ENCODE assay signal across 12 cellular contexts in genomic region chr3:194396561-194396896, GRCh38. TPM values are rescaled to one million over a fixed set of nuclear protein-coding genes. Genes with fewer than 3 reads are reported as not detected.
DNase-seq lines count a peak whose midpoint lies in the region; ATAC-seq and TF ChIP-seq lines count a peak whose summit lies in the region.
"Had no signal": no experiment of that assay in that cellular context is flagged by ENCODE, and none has a peak within 500 bp of the region (broad histone marks: within the 10 kb centered on the region; RNA-seq: fewer than 3 reads in every experiment).

No MANE protein-coding gene starts in this region.

- no peaks in the 10 kb centered on the region for H3K79me2 ChIP-seq in SK-N-SH (ENCODE audit: insufficient read depth)

- no peak for ATAC-seq in effector memory CD8-positive, alpha-beta T cell (replicated peaks)
- ATAC-seq in natural killer cell, result peak in 1 of 3 donors; percentile 16
- ATAC-seq: HCT116 had no signal

- H3K4me1 ChIP-seq in HUES6 (ENCODE audit: control insufficient read depth, insufficient read depth, low read length), result peaks cover 13% of the 10 kb centered on the region
- H3K4me1 ChIP-seq in SK-N-SH (ENCODE audit: control insufficient read depth in 1 of 2, insufficient read depth in 2 of 2, low read depth in 1 of 2, low read length in 1 of 2), result no peaks in the 10 kb centered on the region; a peak in 1 of 4 replicates

- H3K27ac ChIP-seq in AG04450 (ENCODE audit: low read depth, low read length) (peak overlapping the region; percentile 21), HUES6 (ENCODE audit: low read depth, low read length) (no peak overlapping the region), SK-N-SH (ENCODE audit: low read depth in 2 of 2, low read length in 1 of 2) (no peak overlapping the region)

- H3K4me3 Mint-ChIP-seq in effector memory CD8-positive, alpha-beta T cell, result peak overlapping the region; percentile 77 to 89
- H3K4me3 Mint-ChIP-seq in natural killer cell, result peak overlapping the region; percentile 81

- H3K9me3 ChIP-seq in AG04450 (ENCODE audit: control insufficient read depth, insufficient read depth, low read length) (peaks cover 3% of the 10 kb centered on the region; the same call in 1 of the 2 replicates), HUES6 (ENCODE audit: control insufficient read depth, insufficient read depth, low read depth, low read length) (no peaks in the 10 kb centered on the region), SK-N-SH (no peaks in the 10 kb centered on the region)

- no peaks in the 10 kb centered on the region for H3K36me3 ChIP-seq in HUES6 (ENCODE audit: control insufficient read depth, insufficient read depth, low read length)
- H3K36me3 ChIP-seq in SK-N-SH (replicated peaks in 1 of 2; ENCODE audit: control insufficient read depth in 1 of 2, insufficient read depth in 2 of 2, low read length in 1 of 2), result peaks cover 0 to 3% of the 10 kb centered on the region in 2 experiments

- peaks cover 17 to 34% of the 10 kb centered on the region in 2 donors for H3K27me3 Mint-ChIP-seq in effector memory CD8-positive, alpha-beta T cell
- peaks cover 0 to 8% of the 10 kb centered on the region in 2 donors for H3K27me3 Mint-ChIP-seq in natural killer cell (ENCODE audit: low read depth in 2 of 2)

- H3K9me2 ChIP-seq in SK-N-SH, result no peaks in the 10 kb centered on the region

- H3K36me3 Mint-ChIP-seq in effector memory CD8-positive, alpha-beta T cell (ENCODE audit: insufficient read depth), result peaks cover 7% of the 10 kb centered on the region
- H3K36me3 Mint-ChIP-seq in natural killer cell, result no peaks in the 10 kb centered on the region

- H3K9me3 Mint-ChIP-seq in effector memory CD8-positive, alpha-beta T cell, result no peaks in the 10 kb centered on the region
- no peaks in the 10 kb centered on the region for H3K9me3 Mint-ChIP-seq in natural killer cell

- H3K4me1 Mint-ChIP-seq in effector memory CD8-positive, alpha-beta T cell (ENCODE audit: low read depth in 2 of 2), result peaks cover 21 to 25% of the 10 kb centered on the region in 2 donors
- peaks cover 36 to 44% of the 10 kb centered on the region in 2 donors for H3K4me1 Mint-ChIP-seq in natural killer cell

- CTCF ChIA-PET in AG04450 (lab: Charles Lee) (interaction anchor here (1.8 to 6.7 kb wide), 6 partner anchors 8 to 63 kb away, joined by 5 to 69 read pairs (median 8); no protein-coding TSS in a partner anchor), SK-N-SH (lab: Yijun Ruan, JAX) (interaction anchor here (0.9 to 6.7 kb wide), 7 partner anchors 9 to 616 kb away, joined by 3 to 71 read pairs (median 4); no protein-coding TSS in a partner anchor)

- peaks cover 12% of the 10 kb centered on the region for H3F3A ChIP-seq in SK-N-SH (replicated peaks; ENCODE audit: insufficient read depth)

- H3K27me3 ChIP-seq in AG04450 (ENCODE audit: control insufficient read depth, insufficient read depth, low read length), result peaks cover 23% of the 10 kb centered on the region
- peaks cover 27% of the 10 kb centered on the region for H3K27me3 ChIP-seq in HUES6 (ENCODE audit: control insufficient read depth, insufficient read depth, low read length)
- H3K27me3 ChIP-seq in SK-N-SH (ENCODE audit: insufficient read depth), result no peaks in the 10 kb centered on the region

- TF ChIP-seq CTCF in AG04450 (IDR thresholded peaks at IDR 0.05; ENCODE audit: low read depth, low read length), result no peak
- TF ChIP-seq CTCF in natural killer cell (IDR thresholded peaks at IDR 0.05), result no peak
- TF ChIP-seq CTCF in SK-N-SH (IDR thresholded peaks at IDR 0.05), result no peak

- DNase-seq in AG04450 (ENCODE audit: low read depth, low spot score) (no peak), natural killer cell (no peak), NCI-H2107 (lab: John Stamatoyannopoulos, UW) (no peak), amygdala (lab: John Stamatoyannopoulos, UW) (no peak), NCI-H1694 (lab: John Stamatoyannopoulos, UW) (no peak), SK-N-SH (no peak)
- DNase-seq in effector memory CD8-positive, alpha-beta T cell, result no peak
- DNase-seq: NCI-H226 had no signal

- H2AFZ ChIP-seq in SK-N-SH (ENCODE audit: low read depth), result no peak overlapping the region

- H3K9ac ChIP-seq in HUES6 (ENCODE audit: low read length), result no peak overlapping the region
- no peak overlapping the region for H3K9ac ChIP-seq in SK-N-SH

- WGBS in SK-N-SH (ENCODE audit: low lambda C conversion rate), result 93% methylated on average over 16 of the region's 16 CpGs

- no peak for TF ChIP-seq RAD21 in SK-N-SH (IDR thresholded peaks at IDR 0.05; ENCODE audit: low read length)

- no peak overlapping the region for H3K4me2 ChIP-seq in SK-N-SH

- no peaks in the 10 kb centered on the region for H4K20me1 ChIP-seq in SK-N-SH (ENCODE audit: insufficient read depth)

- no peak for TF ChIP-seq EP300 in SK-N-SH (IDR thresholded peaks at IDR 0.05; ENCODE audit: borderline replicate concordance in 1 of 2, low read depth in 1 of 2, low read length in 1 of 2)

- intact Hi-C loops in natural killer cell (cut with micrococcal nuclease), result no loop called here

- no peak overlapping the region for H3K27ac Mint-ChIP-seq in effector memory CD8-positive, alpha-beta T cell
- no peak overlapping the region for H3K27ac Mint-ChIP-seq in natural killer cell

- H3K4me3 ChIP-seq in AG04450 (ENCODE audit: low read depth, low read length) (no peak overlapping the region), HUES6 (ENCODE audit: low read depth, low read length) (peak overlapping the region; percentile 52), SK-N-SH (ENCODE audit: low read depth in 2 of 2, low read length in 1 of 2) (no peak overlapping the region)

- POLR2A ChIA-PET in AG04450 (lab: Yijun Ruan, JAX), result no interaction called here
- POLR2A ChIA-PET in SK-N-SH (lab: Yijun Ruan, JAX), result no interaction called here

TF ChIP-seq in SK-N-SH, 30 proteins besides CTCF, POLR2A, EP300 and RAD21:
- TF ChIP-seq FOXJ3 (CRISPR knock-in tag; IDR thresholded peaks at IDR 0.05) (no peak), MAX (IDR thresholded peaks at IDR 0.05; ENCODE audit: low read depth) (no peak), GATA2 (CRISPR knock-in tag; IDR thresholded peaks at IDR 0.05) (no peak), FOSL2 (IDR thresholded peaks at IDR 0.05; ENCODE audit: borderline replicate concordance, low read depth) (no peak), POLR2AphosphoS5 (IDR thresholded peaks at IDR 0.05; ENCODE audit: low read depth, low read length) (no peak), EZH2phosphoT487 (IDR thresholded peaks at IDR 0.05; ENCODE audit: borderline replicate concordance, low read depth) (no peak), YY1 (IDR thresholded peaks at IDR 0.05; ENCODE audit: low read depth) (no peak), ZBTB33 (IDR thresholded peaks at IDR 0.05; ENCODE audit: borderline replicate concordance, low read depth) (no peak), GABPA (IDR thresholded peaks at IDR 0.05; ENCODE audit: low read depth) (no peak), SIN3A (IDR thresholded peaks at IDR 0.05; ENCODE audit: borderline replicate concordance, low read depth, low read length) (no peak), NRF1 (IDR thresholded peaks at IDR 0.05; ENCODE audit: low read depth, low read length) (no peak), SMC3 (IDR thresholded peaks at IDR 0.05; ENCODE audit: low read depth, low read length) (no peak), JUND (IDR thresholded peaks at IDR 0.05) (no peak), MXI1 (IDR thresholded peaks at IDR 0.05; ENCODE audit: low read depth, low read length) (no peak), TAF1 (IDR thresholded peaks at IDR 0.05; ENCODE audit: borderline replicate concordance, low read depth, low read length) (no peak), RFX5 (IDR thresholded peaks at IDR 0.05; ENCODE audit: low read length) (no peak)

RNA-seq across cellular contexts. Expression of gene GP5, which starts 2.5 kb away (rescaled TPM):
- polyA plus RNA-seq in AG04450 (2011; rRNA removed), result 0.06 and 0.10 TPM in 2 replicates
- polyA minus RNA-seq in AG04450 (2011; rRNA and poly(A)+ RNA removed), result 0.09 and 0.14 TPM in 2 replicates
- total RNA-seq in natural killer cell, result under 1 TPM; 0.63 to 0.88 (median 0.80) TPM
- 0.13 and 0.23 TPM in 2 replicates for polyA plus RNA-seq in SK-N-SH (2012; rRNA removed)
- 0.08 and 0.09 TPM in 2 replicates for polyA plus RNA-seq in SK-N-SH (2012; cell fraction: cytosol; rRNA removed)
- 0.80 and 0.83 TPM in 2 replicates for polyA plus RNA-seq in SK-N-SH (2012; cell fraction: nucleus; rRNA removed)
- total RNA-seq: osteocyte had no signal

RNA-seq across cellular contexts. Expression of gene LRRC15, which starts 27.0 kb away (rescaled TPM):
- 4.9 and 5.7 TPM in 2 replicates for polyA plus RNA-seq in AG04450 (2011; rRNA removed)
- polyA minus RNA-seq in AG04450 (2011; rRNA and poly(A)+ RNA removed), result 6.7 and 9.4 TPM in 2 replicates
- not detected for total RNA-seq in natural killer cell
- 0.02 and 0.03 TPM in 2 replicates for polyA plus RNA-seq in SK-N-SH (2012; rRNA removed)
- polyA plus RNA-seq in SK-N-SH (2012; cell fraction: cytosol; rRNA removed), result 0.01 and 0.03 TPM in 2 replicates
- polyA plus RNA-seq in SK-N-SH (2012; cell fraction: nucleus; rRNA removed), result 0.04 and 0.05 TPM in 2 replicates
- total RNA-seq: T-helper 2 cell treated with Interferon-gamma antibody and Interleukin-4, amounts not matched to agents 100 ng/mL and 5 ng/mL, for 36 hours had no signal

RNA-seq across cellular contexts. Expression of gene CPN2, which starts 45.4 kb away (rescaled TPM):
- polyA plus RNA-seq in AG04450 (2011; rRNA removed), result not detected in 2 replicates
- polyA minus RNA-seq in AG04450 (2011; rRNA and poly(A)+ RNA removed), result not detected in 2 replicates
- total RNA-seq in natural killer cell, result not detected
- polyA plus RNA-seq in SK-N-SH (2012; rRNA removed), result not detected in 2 replicates
- polyA plus RNA-seq in SK-N-SH (2012; cell fraction: cytosol; rRNA removed), result not detected in 2 replicates
- not detected in 2 replicates for polyA plus RNA-seq in SK-N-SH (2012; cell fraction: nucleus; rRNA removed)
- total RNA-seq: osteocyte; T-helper 2 cell treated with Interferon-gamma antibody and Interleukin-4, amounts not matched to agents 100 ng/mL and 5 ng/mL, for 36 hours had no signal
